ENCODE assay signal across 10 cellular contexts in the genomic region with DNA sequence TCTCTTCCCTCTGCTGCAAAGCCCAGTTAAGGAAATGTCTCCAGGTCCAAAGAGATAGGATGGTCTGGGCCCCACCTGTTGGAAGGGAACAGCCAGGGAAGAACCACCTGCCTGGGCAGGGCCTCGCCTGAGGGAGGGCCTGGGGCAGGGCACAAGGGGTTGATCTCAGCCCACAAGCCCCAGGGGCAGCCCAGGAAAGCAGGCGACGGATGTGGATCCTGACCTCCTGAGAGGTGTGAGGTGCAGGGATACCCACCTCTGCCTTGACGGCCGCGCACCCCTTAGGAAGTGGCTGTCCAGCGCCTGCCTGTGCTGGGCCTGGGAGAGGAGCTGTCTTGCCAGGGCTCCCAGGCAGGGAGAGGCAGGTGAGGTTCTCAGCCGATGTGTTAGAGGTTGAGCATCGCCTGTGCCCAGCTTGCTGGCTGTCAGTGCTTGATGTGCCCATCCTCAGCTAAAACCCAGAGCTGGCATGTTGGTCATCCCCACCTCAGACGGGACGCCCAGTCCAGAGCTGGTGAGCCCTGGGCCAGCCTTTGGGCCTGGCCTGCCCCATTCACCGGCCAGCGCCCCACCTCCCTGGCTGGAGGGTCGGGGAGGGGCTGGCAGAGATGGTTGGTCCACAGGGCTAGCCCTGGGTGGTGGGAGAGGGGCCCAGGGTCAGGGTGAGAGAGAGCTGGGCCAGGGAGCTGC. TPM values are rescaled to one million over a fixed set of nuclear protein-coding genes. Genes with fewer than 3 reads are reported as not detected.
DNase-seq lines count a peak whose midpoint lies in the region; TF ChIP-seq lines count a peak whose summit lies in the region.
"Had no signal": no experiment of that assay in that cellular context is flagged by ENCODE, and none has a peak within 500 bp of the region (broad histone marks: within the 10 kb centered on the region; RNA-seq: fewer than 3 reads in every experiment).

No MANE protein-coding gene starts in this region.

- no peak for TF ChIP-seq POLR2A in Peyer's patch (IDR thresholded peaks at IDR 0.05)

- H3K18ac ChIP-seq in trophoblast cell (ENCODE audit: low read length) = no peak overlapping the region

- no peak overlapping the region for H3K9ac ChIP-seq in fibroblast of lung (ENCODE audit: insufficient read depth, low read length)
- H3K9ac ChIP-seq in trophoblast cell (ENCODE audit: low read length) = no peak overlapping the region

- CTCF ChIA-PET in Calu3 (lab: Charles Lee) = interaction anchor here (0.6 to 0.7 kb wide), 2 partner anchors 325 to 1683 kb away, joined by 3 to 4 read pairs; no protein-coding TSS in a partner anchor

- H3K9me3 ChIP-seq in Peyer's patch (no peaks in the 10 kb centered on the region), fibroblast of lung (ENCODE audit: control insufficient read depth, insufficient read depth, low read depth, low read length) (no peaks in the 10 kb centered on the region), trophoblast cell (ENCODE audit: insufficient read depth, low read depth, low read length) (no peaks in the 10 kb centered on the region), HAP-1 (no peaks in the 10 kb centered on the region)

- H3K27me3 ChIP-seq in Peyer's patch = no peaks in the 10 kb centered on the region
- H3K27me3 ChIP-seq in fibroblast of lung (ENCODE audit: control insufficient read depth, insufficient read depth, low read length) = no peaks in the 10 kb centered on the region
- H3K27me3 ChIP-seq in trophoblast cell (ENCODE audit: insufficient read depth, low read length) = no peaks in the 10 kb centered on the region
- H3K27me3 ChIP-seq in HAP-1 (ENCODE audit: low read depth) = no peaks in the 10 kb centered on the region

- peak overlapping the region; percentile 98 for H3K27ac Mint-ChIP-seq in Calu3 (ENCODE audit: unreplicated experiment)

- H3K23ac ChIP-seq in trophoblast cell (ENCODE audit: low read length) = no peak overlapping the region

- no peak overlapping the region for H2AK5ac ChIP-seq in trophoblast cell (ENCODE audit: low read length)

- intact Hi-C loops in Calu3 (cut with micrococcal nuclease; ENCODE audit: unreplicated experiment) = no loop called here

- in situ Hi-C loops in HAP-1 (cut with MboI; ENCODE audit: low sequenced_read_pairs) = no loop called here

- no TSS peak for BruUV-seq in Calu3 (replicated peaks; lab: Mats Ljungman, UMichigan)

- no peak overlapping the region for H2BK12ac ChIP-seq in trophoblast cell (ENCODE audit: low read length)

- H4K20me1 ChIP-seq in fibroblast of lung (ENCODE audit: control insufficient read depth, extremely low read depth, insufficient read depth, low read length) = no peaks in the 10 kb centered on the region

- no peak overlapping the region for H4K12ac ChIP-seq in trophoblast cell (ENCODE audit: low read depth, low read length)

- H2AFZ ChIP-seq in fibroblast of lung (ENCODE audit: low read length) = no peak overlapping the region
- H2AFZ ChIP-seq in trophoblast cell (ENCODE audit: insufficient read depth, low read length, poor library complexity) = no peak overlapping the region

- H3K27me3 Mint-ChIP-seq in Calu3 (ENCODE audit: unreplicated experiment) = no peaks in the 10 kb centered on the region

- H3K79me2 ChIP-seq in fibroblast of lung (ENCODE audit: control insufficient read depth, insufficient read depth, low read length) (no peaks in the 10 kb centered on the region), trophoblast cell (ENCODE audit: control insufficient read depth, insufficient read depth, low read length, poor library complexity) (peaks cover 3% of the 10 kb centered on the region)

- H3K4me1 ChIP-seq in Peyer's patch (peaks cover 0 to 12% (median 7%) of the 10 kb centered on the region in 4 donors), fibroblast of lung (ENCODE audit: control insufficient read depth, extremely low read depth, insufficient read depth, low read length) (peaks cover 8% of the 10 kb centered on the region), trophoblast cell (ENCODE audit: control insufficient read depth in 1 of 2, insufficient read depth in 2 of 2, low read length in 2 of 2) (peaks cover 5 to 10% of the 10 kb centered on the region in 2 experiments), HAP-1 (peaks cover 10% of the 10 kb centered on the region)

- DNase-seq in Calu3 (no peak), Peyer's patch (peak in 2 of 3 donors; percentile 52 to 56), fibroblast of lung (ENCODE audit: low read depth in 2 of 2) (no peak), trophoblast cell (no peak), NCI-H748 (lab: John Stamatoyannopoulos, UW; ENCODE audit: unreplicated experiment) (no peak), NCI-H187 (lab: John Stamatoyannopoulos, UW) (no peak), HAP-1 (ENCODE audit: low spot score in 2 of 2) (no peak)
- no peak for DNase-seq in stimulated activated CD4-positive, alpha-beta T cell treated with anti-CD3 and anti-CD28 coated beads, Interleukin-4, amount 100 ng/mL, for 1 hour
- DNase-seq: foreskin melanocyte, NCI-H524 had no signal

- no CpG with 5 or more reads among the region's 14 CpGs for WGBS in trophoblast cell (ENCODE audit: extremely low coverage, insufficient coverage, insufficient read length)

- H3K9me3 Mint-ChIP-seq in Calu3 (ENCODE audit: low read depth, unreplicated experiment) = no peaks in the 10 kb centered on the region

- TF ChIP-seq CTCF in Calu3 (IDR thresholded peaks at IDR 0.05; ENCODE audit: unreplicated experiment) (no peak), Peyer's patch (IDR thresholded peaks at IDR 0.05) (no peak), fibroblast of lung (conservative IDR thresholded peaks at IDR 0.05 in 1 of 2, IDR thresholded peaks at IDR 0.05 in 1 of 2; ENCODE audit: low read depth in 1 of 2, low read length in 2 of 2) (no peak)

- H3K4me3 Mint-ChIP-seq in Calu3 (ENCODE audit: low read depth, unreplicated experiment) = peak overlapping the region; percentile 89

- no peak overlapping the region for H2BK120ac ChIP-seq in trophoblast cell (ENCODE audit: insufficient read depth, low read length, poor library complexity)

- no peak overlapping the region for H2BK5ac ChIP-seq in trophoblast cell (ENCODE audit: low read depth, low read length, poor library complexity)

- H3K27ac ChIP-seq in Peyer's patch (peak overlapping the region; percentile 93 to 97 (median 97)), fibroblast of lung (ENCODE audit: insufficient read depth, low read length) (peak overlapping the region; percentile 77), trophoblast cell (ENCODE audit: low read depth, low read length) (no peak overlapping the region)

- peak overlapping the region; percentile 9 for H4K91ac ChIP-seq in trophoblast cell (ENCODE audit: low read depth, low read length)

- H3K36me3 ChIP-seq in Peyer's patch (peaks cover 0 to 32% (median 0%) of the 10 kb centered on the region in 3 donors), fibroblast of lung (ENCODE audit: control insufficient read depth, insufficient read depth, low read length) (peaks cover 29% of the 10 kb centered on the region), trophoblast cell (ENCODE audit: control insufficient read depth in 1 of 2, insufficient read depth in 2 of 2, low read length in 2 of 2) (peaks cover 47 to 49% of the 10 kb centered on the region in 2 experiments), HAP-1 (replicated peaks) (peaks cover 23% of the 10 kb centered on the region)

- H3K79me1 ChIP-seq in trophoblast cell (ENCODE audit: low read length) = peaks cover 12% of the 10 kb centered on the region

- no peak overlapping the region for H3K4ac ChIP-seq in trophoblast cell (ENCODE audit: low read depth, low read length)

- no peak overlapping the region for H3K14ac ChIP-seq in trophoblast cell (ENCODE audit: low read length)

- peak overlapping the region in 1 of 4 donors; percentile 68 for H3K4me3 ChIP-seq in Peyer's patch
- H3K4me3 ChIP-seq in fibroblast of lung (replicated peaks in 1 of 4; ENCODE audit: control extremely low read depth in 1 of 4, insufficient read depth in 1 of 4, low read depth in 3 of 4, low read length in 4 of 4) = no peak overlapping the region
- no peak overlapping the region for H3K4me3 ChIP-seq in trophoblast cell (ENCODE audit: low read depth, low read length)
- no peak overlapping the region; the same call in 1 of the 2 replicates for H3K4me3 ChIP-seq in HAP-1

- H3K36me3 Mint-ChIP-seq in Calu3 (ENCODE audit: insufficient read depth, unreplicated experiment) = peaks cover 60% of the 10 kb centered on the region

- H3K4me2 ChIP-seq in fibroblast of lung (ENCODE audit: extremely low read depth, insufficient read depth, low read length) = no peak overlapping the region
- H3K4me2 ChIP-seq in trophoblast cell (ENCODE audit: low read length) = no peak overlapping the region

- no peak overlapping the region for H4K8ac ChIP-seq in trophoblast cell (ENCODE audit: low read depth, low read length)

- no peaks in the 10 kb centered on the region for H3K4me1 Mint-ChIP-seq in Calu3 (ENCODE audit: low read depth, unreplicated experiment)

RNA-seq across cellular contexts. Expression of a gene that starts 0.4 kb away (rescaled TPM):
- total RNA-seq in Calu3 (2022) = 0.86 and 0.90 TPM in 2 replicates
- total RNA-seq in Peyer's patch = 10 to 100 TPM in 1 of 4 donors, 1 to 10 TPM in 1, not detected in 2; 9.4 to 11.4 TPM
- total RNA-seq in fibroblast of lung = not detected in 2 replicates
- not detected in 2 replicates for polyA plus RNA-seq in fibroblast of lung
- 1.8 and 2.1 TPM in 2 replicates for polyA plus RNA-seq in fibroblast of lung (2012)
- not detected in 2 replicates for polyA minus RNA-seq in fibroblast of lung (ENCODE audit: low replicate concordance)
- polyA plus RNA-seq in trophoblast cell (2013) = not detected in 2 replicates

RNA-seq across cellular contexts. Expression of a gene that starts 7.0 kb away (rescaled TPM):
- total RNA-seq in Calu3 (2022) = 57.4 and 62.4 TPM in 2 replicates
- total RNA-seq in Peyer's patch = 100 to 1,000 TPM in 1 of 4 donors, 10 to 100 TPM in 3; 38.8 to 128 (median 85.1) TPM
- 17.7 and 25.9 TPM in 2 replicates for total RNA-seq in fibroblast of lung
- polyA plus RNA-seq in fibroblast of lung = 30.7 and 32.1 TPM in 2 replicates
- 14.9 and 15.9 TPM in 2 replicates for polyA plus RNA-seq in fibroblast of lung (2012)
- polyA minus RNA-seq in fibroblast of lung (ENCODE audit: low replicate concordance) = 22.7 and 30.4 TPM in 2 replicates
- 25.4 and 26.9 TPM in 2 replicates for polyA plus RNA-seq in trophoblast cell (2013)

RNA-seq across cellular contexts. Expression of a gene that starts 10.6 kb away (rescaled TPM):
- 60.2 and 65.1 TPM in 2 replicates for total RNA-seq in Calu3 (2022)
- 100 to 1,000 TPM in 1 of 4 donors, 10 to 100 TPM in 3; 56.0 to 173 (median 83.8) TPM for total RNA-seq in Peyer's patch
- total RNA-seq in fibroblast of lung = 37.2 and 39.0 TPM in 2 replicates
- polyA plus RNA-seq in fibroblast of lung = 10.8 and 12.6 TPM in 2 replicates
- polyA plus RNA-seq in fibroblast of lung (2012) = 12.9 and 20.5 TPM in 2 replicates
- 13.3 and 19.2 TPM in 2 replicates for polyA minus RNA-seq in fibroblast of lung (ENCODE audit: low replicate concordance)
- 11.1 and 11.6 TPM in 2 replicates for polyA plus RNA-seq in trophoblast cell (2013)

RNA-seq across cellular contexts. Expression of a gene that starts 17.0 kb away (rescaled TPM):
- total RNA-seq in Calu3 (2022) = 260 and 262 TPM in 2 replicates
- 100 to 1,000 TPM in 2 of 4 donors, 10 to 100 TPM in 2; 27.2 to 116 (median 101) TPM for total RNA-seq in Peyer's patch
- 5.1 and 11.2 TPM in 2 replicates for total RNA-seq in fibroblast of lung
- polyA plus RNA-seq in fibroblast of lung = 43.0 and 53.9 TPM in 2 replicates
- polyA plus RNA-seq in fibroblast of lung (2012) = 209 and 298 TPM in 2 replicates
- 97.9 and 117 TPM in 2 replicates for polyA minus RNA-seq in fibroblast of lung (ENCODE audit: low replicate concordance)
- 722 and 724 TPM in 2 replicates for polyA plus RNA-seq in trophoblast cell (2013)

RNA-seq across cellular contexts. Expression of a gene that starts 55.8 kb away (rescaled TPM):
- total RNA-seq in Calu3 (2022) (31.3 and 33.3 TPM in 2 replicates), Peyer's patch (10 to 100 TPM in 3 of 4 donors, 1 to 10 TPM in 1; 5.6 to 16.2 (median 13.6) TPM), fibroblast of lung (8.5 and 10.9 TPM in 2 replicates)
- polyA plus RNA-seq in fibroblast of lung = 6.3 and 6.7 TPM in 2 replicates
- 7.5 and 8.3 TPM in 2 replicates for polyA plus RNA-seq in fibroblast of lung (2012)
- 14.7 and 21.0 TPM in 2 replicates for polyA minus RNA-seq in fibroblast of lung (ENCODE audit: low replicate concordance)
- polyA plus RNA-seq in trophoblast cell (2013) = 4.0 TPM in 2 replicates

Comparison
In these comparisons a context has a peak if more than half of its experiments do, and no peak if none do; other contexts are left out.
1. DNase-seq: peak in Peyer's patch (2 of 3); none in Calu3 (single experiment), fibroblast of lung (0 of 2), trophoblast cell (0 of 2), stimulated activated CD4-positive, alpha-beta T cell treated with anti-CD3 and anti-CD28 coated beads, Interleukin-4, amount 100 ng/mL, for 1 hour (single experiment), NCI-H748 (single experiment), NCI-H187 (0 of 2) and HAP-1 (0 of 2).